21 cellular contexts compared by ENCODE assay signal in genomic region chr11:106086135-106086534, GRCh38. TPM values are rescaled to one million over a fixed set of nuclear protein-coding genes. Genes with fewer than 3 reads are reported as not detected.
DNase-seq lines count a peak whose midpoint lies in the region; ATAC-seq and TF ChIP-seq lines count a peak whose summit lies in the region.
"Had no signal": no experiment of that assay in that cellular context is flagged by ENCODE, and none has a peak within 500 bp of the region (broad histone marks: within the 10 kb centered on the region; RNA-seq: fewer than 3 reads in every experiment).

No MANE protein-coding gene starts in this region.

- peak overlapping the region; percentile 10 to 61 for H3K27ac Mint-ChIP-seq in natural killer cell
- no peak overlapping the region for H3K27ac Mint-ChIP-seq in natural killer cell treated with Interleukin-12 subunit alpha and Interleukin-12 subunit beta and Interleukin-15 and Interleukin-18, amount 100 ng/mL, for 72 hours
- peak overlapping the region; percentile 14 for H3K27ac Mint-ChIP-seq in T-helper 17 cell
- peak overlapping the region in 5 of 6 donors; percentile 2 to 81 (median 26) for H3K27ac Mint-ChIP-seq in immature natural killer cell

- H3K4me3 Mint-ChIP-seq in natural killer cell (no peak overlapping the region), T-helper 17 cell (no peak overlapping the region), immature natural killer cell (no peak overlapping the region)
- no peak overlapping the region for H3K4me3 Mint-ChIP-seq in natural killer cell treated with Interleukin-12 subunit alpha and Interleukin-12 subunit beta and Interleukin-15 and Interleukin-18, amount 100 ng/mL, for 72 hours

- H3K27me3 Mint-ChIP-seq in natural killer cell (ENCODE audit: low read depth in 2 of 2) (no peaks in the 10 kb centered on the region), T-helper 17 cell (no peaks in the 10 kb centered on the region), immature natural killer cell (ENCODE audit: low read depth in 3 of 3) (no peaks in the 10 kb centered on the region)
- H3K27me3 Mint-ChIP-seq in natural killer cell treated with Interleukin-12 subunit alpha and Interleukin-12 subunit beta and Interleukin-15 and Interleukin-18, amount 100 ng/mL, for 72 hours, result no peaks in the 10 kb centered on the region

- intact Hi-C loops in natural killer cell (cut with micrococcal nuclease), result no loop called here

- DNase-seq in natural killer cell (no peak), T-helper 17 cell (no peak), immature natural killer cell (no peak), NCI-H146 treated with DMSO at 0.1 percent for 48 hours (lab: John Stamatoyannopoulos, UW; ENCODE audit: unreplicated experiment) (no peak), NCI-H1417 (lab: John Stamatoyannopoulos, UW) (no peak), NCI-H2196 (lab: John Stamatoyannopoulos, UW; ENCODE audit: unreplicated experiment) (no peak)
- no peak for DNase-seq in natural killer cell treated with Interleukin-12 subunit alpha and Interleukin-12 subunit beta and Interleukin-15 and Interleukin-18, amount 100 ng/mL, for 72 hours (ENCODE audit: low spot score)
- DNase-seq: activated CD4-positive, alpha-beta T cell treated with anti-CD3 and anti-CD28 coated beads for 48 hours; activated T-cell treated with anti-CD3 and anti-CD28 coated beads, Interleukin-2, amount 50 U/mL, for 1 hour; aorta; DMS53; left lung; NCI-H1048; NCI-H2171; SHP77 treated with DMSO at 0.1 percent for 48 hours; stimulated activated CD4-positive, alpha-beta T cell treated with anti-CD3 and anti-CD28 coated beads, Interleukin-4, amount 100 ng/mL, for 1 hour; T1000; tibial artery had no signal

- no peaks in the 10 kb centered on the region for H3K9me3 ChIP-seq in T-helper 17 cell (ENCODE audit: control insufficient read depth, low read length, poor library complexity, severe bottlenecking)
- H3K9me3 ChIP-seq: left lung, neutrophil, tibial artery had no signal

- H3K9me3 Mint-ChIP-seq in natural killer cell (no peaks in the 10 kb centered on the region), immature natural killer cell (no peaks in the 10 kb centered on the region)
- no peaks in the 10 kb centered on the region for H3K9me3 Mint-ChIP-seq in natural killer cell treated with Interleukin-12 subunit alpha and Interleukin-12 subunit beta and Interleukin-15 and Interleukin-18, amount 100 ng/mL, for 72 hours

- ATAC-seq in natural killer cell, result no peak
- no peak for ATAC-seq in natural killer cell treated with Interleukin-12 subunit alpha and Interleukin-12 subunit beta and Interleukin-15 and Interleukin-18, amount 100 ng/mL, for 72 hours
- no peak for ATAC-seq in T-helper 17 cell
- no peak for ATAC-seq in GM19397 (IDR thresholded peaks at IDR 0.05; ENCODE audit: unreplicated experiment)
- ATAC-seq: HCT116, left lung had no signal

- H3K36me3 Mint-ChIP-seq in natural killer cell (no peaks in the 10 kb centered on the region), T-helper 17 cell (ENCODE audit: low read depth) (peaks cover 5% of the 10 kb centered on the region), immature natural killer cell (peaks cover 0 to 12% (median 1%) of the 10 kb centered on the region in 3 donors)
- H3K36me3 Mint-ChIP-seq in natural killer cell treated with Interleukin-12 subunit alpha and Interleukin-12 subunit beta and Interleukin-15 and Interleukin-18, amount 100 ng/mL, for 72 hours, result peaks cover 8% of the 10 kb centered on the region

- TF ChIP-seq CTCF in natural killer cell (IDR thresholded peaks at IDR 0.05), result no peak

- H3K4me1 Mint-ChIP-seq in natural killer cell (peaks cover 39 to 55% of the 10 kb centered on the region in 2 donors), T-helper 17 cell (peaks cover 38% of the 10 kb centered on the region), immature natural killer cell (peaks cover 42 to 84% of the 10 kb centered on the region in 2 donors)
- peaks cover 19 to 44% of the 10 kb centered on the region in 2 donors for H3K4me1 Mint-ChIP-seq in natural killer cell treated with Interleukin-12 subunit alpha and Interleukin-12 subunit beta and Interleukin-15 and Interleukin-18, amount 100 ng/mL, for 72 hours (ENCODE audit: low read depth in 2 of 2)

RNA-seq across cellular contexts. Expression of gene AASDHPPT, which starts 8.7 kb away (rescaled TPM):
- total RNA-seq in natural killer cell, result 10 to 100 TPM; 18.7 to 30.6 (median 23.9) TPM
- total RNA-seq in natural killer cell treated with Interleukin-12 subunit alpha and Interleukin-12 subunit beta and Interleukin-15 and Interleukin-18, amount 100 ng/mL, for 72 hours, result 10 to 100 TPM; 36.8 to 37.5 TPM
- 10 to 100 TPM; 18.9 to 19.1 TPM for total RNA-seq in T-helper 17 cell
- 10 to 100 TPM; 25.0 to 64.1 (median 36.1) TPM for polyA plus RNA-seq in immature natural killer cell

RNA-seq across cellular contexts. Expression of gene KBTBD3, which starts 9.0 kb away (rescaled TPM):
- 10 to 100 TPM in 1 of 3 donors, 1 to 10 TPM in 2; 9.0 to 12.7 (median 9.9) TPM for total RNA-seq in natural killer cell
- 1 to 10 TPM; 2.5 to 6.7 TPM for total RNA-seq in natural killer cell treated with Interleukin-12 subunit alpha and Interleukin-12 subunit beta and Interleukin-15 and Interleukin-18, amount 100 ng/mL, for 72 hours
- 1 to 10 TPM; 4.8 to 5.7 TPM for total RNA-seq in T-helper 17 cell
- 10 to 100 TPM in 2 of 3 donors, 1 to 10 TPM in 1; 8.5 to 15.5 (median 11.7) TPM for polyA plus RNA-seq in immature natural killer cell

Comparison
In these comparisons a context has a peak if more than half of its experiments do, and no peak if none do; other contexts are left out.
1. H3K27ac Mint-ChIP-seq: peak in natural killer cell (2 of 2), T-helper 17 cell (single experiment) and immature natural killer cell (5 of 6); none in natural killer cell treated with Interleukin-12 subunit alpha and Interleukin-12 subunit beta and Interleukin-15 and Interleukin-18, amount 100 ng/mL, for 72 hours (0 of 2).